ENCODE assay signal across 21 cellular contexts in the genomic region with DNA sequence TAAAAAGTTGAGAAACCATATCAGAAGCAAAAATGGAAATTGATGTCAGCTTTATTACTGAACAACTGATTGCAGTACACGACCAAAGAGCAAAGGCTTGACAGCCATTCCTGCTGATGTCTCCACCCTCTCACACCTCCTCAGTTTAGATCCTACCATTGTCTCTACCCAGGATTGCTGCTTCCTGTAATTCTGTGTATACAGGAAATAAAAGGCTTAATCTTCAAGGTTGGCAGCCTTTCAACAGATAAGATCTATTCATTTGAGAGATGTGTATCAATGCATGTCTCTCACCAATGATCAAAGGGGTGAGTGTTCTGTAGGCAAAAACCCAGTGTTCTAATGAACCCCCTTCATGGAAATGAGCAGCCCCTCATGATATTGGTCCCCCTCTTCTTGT. TPM values are rescaled to one million over a fixed set of nuclear protein-coding genes. Genes with fewer than 3 reads are reported as not detected.
DNase-seq lines count a peak whose midpoint lies in the region; ATAC-seq lines count a peak whose summit lies in the region.
"Had no signal": no experiment of that assay in that cellular context is flagged by ENCODE, and none has a peak within 500 bp of the region (broad histone marks: within the 10 kb centered on the region; RNA-seq: fewer than 3 reads in every experiment).

No MANE protein-coding gene starts in this region.

- in situ Hi-C loops in KBM-7 (cut with MboI; ENCODE audit: low pct_unique_long_range_greater_than_20kb, low sequenced_read_pairs): no loop called here

- intact Hi-C loops in left colon (cut with DNase I, micrococcal nuclease): no loop called here

- H3K9me3 ChIP-seq in T-helper 17 cell (ENCODE audit: control insufficient read depth, low read length, poor library complexity, severe bottlenecking): no peaks in the 10 kb centered on the region
- H3K9me3 ChIP-seq: HAP-1, Peyer's patch had no signal

- H3K27me3 Mint-ChIP-seq in T-helper 17 cell: no peaks in the 10 kb centered on the region
- H3K27me3 Mint-ChIP-seq: CD8-positive, alpha-beta memory T cell; T-cell had no signal

- H3K36me3 Mint-ChIP-seq in T-helper 17 cell (ENCODE audit: low read depth): no peaks in the 10 kb centered on the region
- H3K36me3 Mint-ChIP-seq: CD8-positive, alpha-beta memory T cell; T-cell had no signal

- H3K27ac ChIP-seq in substantia nigra (ENCODE audit: low read depth, low read length, poor library complexity, severe bottlenecking): no peak overlapping the region
- H3K27ac ChIP-seq: C4-2B, KMS-11, Peyer's patch had no signal

- no peaks in the 10 kb centered on the region for H3K4me1 Mint-ChIP-seq in T-helper 17 cell
- H3K4me1 Mint-ChIP-seq: CD8-positive, alpha-beta memory T cell; GM23338; T-cell had no signal

- no peak overlapping the region for H3K4me3 Mint-ChIP-seq in T-helper 17 cell
- H3K4me3 Mint-ChIP-seq: CD8-positive, alpha-beta memory T cell; GM23338; T-cell had no signal

- no peak overlapping the region for H3K27ac Mint-ChIP-seq in T-helper 17 cell
- H3K27ac Mint-ChIP-seq: CD8-positive, alpha-beta memory T cell; GM23338; T-cell had no signal

- peak; percentile 100 for ATAC-seq in left colon
- no peak for ATAC-seq in T-helper 17 cell
- ATAC-seq: GM23338, T-cell had no signal

- peak; percentile 6 for DNase-seq in NCI-H345 (lab: John Stamatoyannopoulos, UW)
- no peak for DNase-seq in NCI-H345 treated with DMSO at 0.1 percent for 48 hours (lab: John Stamatoyannopoulos, UW; ENCODE audit: unreplicated experiment)
- DNase-seq in KBM-7: peak; percentile 12
- DNase-seq in left colon: no peak
- no peak for DNase-seq in SK-N-DZ (ENCODE audit: low spot score)
- DNase-seq in T-helper 17 cell: no peak
- DNase-seq in substantia nigra (lab: John Stamatoyannopoulos, UW): no peak
- DNase-seq: Calu3; CD8-positive, alpha-beta memory T cell; DMS79; NCI-H1092 treated with DMSO at 0.1 percent for 48 hours; NCI-H1436 treated with DMSO at 0.1 percent for 48 hours; NCI-H510A; NCI-H748 treated with DMSO at 0.1 percent for 48 hours; Peyer's patch; T-cell had no signal

RNA-seq across cellular contexts. Expression of a gene that starts 27.0 kb away (rescaled TPM):
- 1 to 10 TPM; 1.1 to 4.2 TPM for total RNA-seq in left colon
- not detected in 2 replicates for polyA plus RNA-seq in SK-N-DZ (2014; cell fraction: cytosol; rRNA removed)
- polyA plus RNA-seq in SK-N-DZ (2014; cell fraction: nucleus; rRNA removed): not detected in 2 replicates
- not detected for total RNA-seq in T-helper 17 cell
- total RNA-seq: A172; CD8-positive, alpha-beta memory T cell; T-cell had no signal
- polyA plus RNA-seq: CD8-positive, alpha-beta memory T cell had no signal

Comparison
In these comparisons a context has a peak if more than half of its experiments do, and no peak if none do; other contexts are left out.
1. DNase-seq: peak in NCI-H345 (single experiment) and KBM-7 (single experiment); none in NCI-H345 treated with DMSO at 0.1 percent for 48 hours (single experiment), left colon (0 of 2), SK-N-DZ (single experiment), T-helper 17 cell (0 of 3) and substantia nigra (0 of 49).